Comparison of ENCODE assay signal across 18 cellular contexts in genomic region chr9:78544260-78544659, GRCh38.
DNase-seq lines count a peak whose midpoint lies in the region; ATAC-seq, FAIRE-seq and TF ChIP-seq lines count a peak whose summit lies in the region.
"Had no signal": no experiment of that assay in that cellular context is flagged by ENCODE, and none has a peak within 500 bp of the region (broad histone marks: within the 10 kb centered on the region; RNA-seq: fewer than 3 reads in every experiment).

No MANE protein-coding gene starts in this region.

- H3K27ac Mint-ChIP-seq in neural progenitor cell, result peak overlapping the region; percentile 67
- H3K27ac Mint-ChIP-seq in activated T-cell treated with anti-CD3 and anti-CD28 coated beads, Interleukin-2, amount 50 U/mL, for 72 hours, result no peak overlapping the region
- H3K27ac Mint-ChIP-seq: CD4-positive, alpha-beta T cell; HFFc6 had no signal

- H3K27me3 ChIP-seq in H1 (replicated peaks in 1 of 4; ENCODE audit: control insufficient read depth in 3 of 4, extremely low read depth in 1 of 4, insufficient read depth in 3 of 4, low read length in 3 of 4) (no peaks in the 10 kb centered on the region), neural progenitor cell (no peaks in the 10 kb centered on the region), GM23248 (replicated peaks; ENCODE audit: insufficient read depth) (peaks cover 39% of the 10 kb centered on the region)

- no peaks in the 10 kb centered on the region for H3K79me1 ChIP-seq in H1 (ENCODE audit: low read depth, low read length)

- CTCF ChIA-PET in H1 (lab: Charles Lee; ENCODE audit: partially characterized antibody), result interaction anchor here (0.6 to 0.9 kb wide), 3 partner anchors 9 to 424 kb away, joined by 3 read pairs; no protein-coding TSS in a partner anchor

- no peaks in the 10 kb centered on the region for H3K79me2 ChIP-seq in H1 (ENCODE audit: control insufficient read depth in 1 of 2, insufficient read depth in 2 of 2, low read length in 2 of 2)
- no peaks in the 10 kb centered on the region for H3K79me2 ChIP-seq in neural progenitor cell (ENCODE audit: low read depth)
- no peaks in the 10 kb centered on the region for H3K79me2 ChIP-seq in GM23248 (ENCODE audit: insufficient read depth)

- H4K91ac ChIP-seq in H1 (replicated peaks; ENCODE audit: insufficient read length, low read length), result no peak overlapping the region

- no peak overlapping the region for H2BK15ac ChIP-seq in H1 (ENCODE audit: low read length)

- no peak overlapping the region for H4K8ac ChIP-seq in H1 (ENCODE audit: extremely low read depth, insufficient read depth, low read length)

- FAIRE-seq in G401.6 (lab: Jason Lieb, UNC), result peak; percentile 61
- FAIRE-seq in H1 (lab: Jason Lieb, UNC), result peak; percentile 36
- no peak for FAIRE-seq in GM19239 (lab: Jason Lieb, UNC)
- FAIRE-seq: D721Med, HTR-8/SVneo had no signal

- no peak overlapping the region for H2BK12ac ChIP-seq in H1 (ENCODE audit: low read depth, low read length)

- H3K36me3 ChIP-seq in H1 (ENCODE audit: control insufficient read depth in 2 of 4, insufficient read depth in 4 of 4, low read length in 3 of 4) (no peaks in the 10 kb centered on the region), neural progenitor cell (no peaks in the 10 kb centered on the region), GM23248 (ENCODE audit: low read depth) (no peaks in the 10 kb centered on the region)

- peaks cover 51% of the 10 kb centered on the region for H3K4me1 Mint-ChIP-seq in neural progenitor cell
- H3K4me1 Mint-ChIP-seq in activated T-cell treated with anti-CD3 and anti-CD28 coated beads, Interleukin-2, amount 50 U/mL, for 72 hours (ENCODE audit: low read depth), result no peaks in the 10 kb centered on the region

- no peaks in the 10 kb centered on the region for H3K9me2 ChIP-seq in GM23248 (ENCODE audit: insufficient read depth)

- no peak overlapping the region for H3K4ac ChIP-seq in H1 (replicated peaks; ENCODE audit: insufficient read length, low read depth, low read length)

- WGBS in H1 (ENCODE audit: extremely low coverage in 1 of 2, insufficient coverage in 1 of 2, insufficient read length in 1 of 2, insufficient replicate concordance in 2 of 2, low coverage in 1 of 2, low lambda C conversion rate in 2 of 2, missing lambda C conversion rate in 1 of 2), 2 experiments, result 84% methylated on average over 5 of the region's 5 CpGs; no CpG with 5 or more reads in 1 of the 2 experiments
- WGBS in GM23248 (ENCODE audit: low coverage in 1 of 2, low lambda C conversion rate in 2 of 2, missing lambda C conversion rate in 2 of 2), 2 experiments, result 46 to 60% methylated on average over 5 of the region's 5 CpGs

- H2BK120ac ChIP-seq in H1 (replicated peaks; ENCODE audit: low read depth, low read length), result peak overlapping the region; percentile 20

- H3K36me3 Mint-ChIP-seq in neural progenitor cell, result peaks cover 2% of the 10 kb centered on the region
- no peaks in the 10 kb centered on the region for H3K36me3 Mint-ChIP-seq in activated T-cell treated with anti-CD3 and anti-CD28 coated beads, Interleukin-2, amount 50 U/mL, for 72 hours (ENCODE audit: insufficient read depth in 2 of 2)

- TF ChIP-seq POLR2A in H1 (IDR thresholded peaks at IDR 0.05; ENCODE audit: control extremely low read depth in 1 of 2, low read depth in 2 of 2, low read length in 2 of 2), result no peak

- peaks cover 8% of the 10 kb centered on the region for H3K9me3 Mint-ChIP-seq in neural progenitor cell
- no peaks in the 10 kb centered on the region for H3K9me3 Mint-ChIP-seq in activated T-cell treated with anti-CD3 and anti-CD28 coated beads, Interleukin-2, amount 50 U/mL, for 72 hours
- H3K9me3 Mint-ChIP-seq: HFFc6 had no signal

- H3K9ac ChIP-seq in H1 (replicated peaks in 1 of 4; ENCODE audit: extremely low read depth in 1 of 4, low read depth in 3 of 4, low read length in 3 of 4) (no peak overlapping the region), neural progenitor cell (no peak overlapping the region), GM23248 (no peak overlapping the region)

- H3K27ac ChIP-seq in H1 (ENCODE audit: low read depth, low read length) (no peak overlapping the region), neural progenitor cell (peak overlapping the region; percentile 88), GM23248 (no peak overlapping the region)
- H3K27ac ChIP-seq: C4-2B had no signal

- no peak overlapping the region for H2AK5ac ChIP-seq in H1 (ENCODE audit: low read depth, low read length)

- no peak overlapping the region for H2BK5ac ChIP-seq in H1 (ENCODE audit: low read depth, low read length)

- H3K18ac ChIP-seq in H1 (ENCODE audit: extremely low read depth, low read length), result no peak overlapping the region

- no peak for ATAC-seq in activated T-cell treated with anti-CD3 and anti-CD28 coated beads, Interleukin-2, amount 50 U/mL, for 72 hours (replicated peaks in 1 of 2)
- ATAC-seq: HCT116 had no signal

- no peak overlapping the region for H3K4me3 Mint-ChIP-seq in neural progenitor cell
- H3K4me3 Mint-ChIP-seq in activated T-cell treated with anti-CD3 and anti-CD28 coated beads, Interleukin-2, amount 50 U/mL, for 72 hours, result no peak overlapping the region
- H3K4me3 Mint-ChIP-seq: CD4-positive, alpha-beta T cell; HFFc6 had no signal

- no peak overlapping the region for H3K14ac ChIP-seq in H1 (ENCODE audit: insufficient read length)

- in situ Hi-C loops in GM23248 (cut with MboI), result no loop called here

- H3K4me3 ChIP-seq in H1 (ENCODE audit: extremely low read depth in 1 of 4, insufficient read depth in 2 of 4, low read depth in 3 of 4, low read length in 4 of 4) (no peak overlapping the region), fibroblast of villous mesenchyme (ENCODE audit: low read depth, low read length) (no peak overlapping the region), neural progenitor cell (no peak overlapping the region), GM23248 (no peak overlapping the region)

- no peaks in the 10 kb centered on the region; the same call in 1 of the 2 replicates for H3K23me2 ChIP-seq in H1 (ENCODE audit: low read depth, low read length)

- TF ChIP-seq RAD21 in H1 (IDR thresholded peaks at IDR 0.05 in 1 of 2, conservative IDR thresholded peaks at IDR 0.05 in 1 of 2; ENCODE audit: low read depth in 2 of 2, low read length in 2 of 2), result no peak

- no peak overlapping the region for H3K23ac ChIP-seq in H1 (ENCODE audit: insufficient read length)

- no peak overlapping the region for H4K5ac ChIP-seq in H1 (ENCODE audit: insufficient read length, low read depth, low read length)

- 0 out of 4 replicates have a peak, but pooled peaks cover 0 to 4% of the 10 kb centered on the region in 2 experiments for H3K9me3 ChIP-seq in H1 (ENCODE audit: insufficient read depth in 2 of 2, low read depth in 1 of 2, low read length in 1 of 2)
- H3K9me3 ChIP-seq in neural progenitor cell (ENCODE audit: low read depth), result no peaks in the 10 kb centered on the region
- H3K9me3 ChIP-seq in GM23248 (ENCODE audit: low read depth), result no peaks in the 10 kb centered on the region
- H3K9me3 ChIP-seq: Caco-2 had no signal

- H2BK20ac ChIP-seq in H1 (ENCODE audit: low read length), result no peak overlapping the region

- H3K56ac ChIP-seq in H1 (replicated peaks; ENCODE audit: insufficient read length, low read depth, low read length), result no peak overlapping the region

- TF ChIP-seq CTCF in H1 (IDR thresholded peaks at IDR 0.05; ENCODE audit: control extremely low read depth in 1 of 3, insufficient read depth in 1 of 3, low read depth in 1 of 3, low read length in 3 of 3) (no peak), fibroblast of villous mesenchyme (IDR thresholded peaks at IDR 0.05; ENCODE audit: insufficient read depth, low read depth, low read length) (no peak), neural progenitor cell (IDR thresholded peaks at IDR 0.05) (no peak)

- H3F3A ChIP-seq in neural progenitor cell (ENCODE audit: low read depth) (peaks cover 35% of the 10 kb centered on the region), GM23248 (ENCODE audit: insufficient read depth) (peaks cover 12% of the 10 kb centered on the region)

- peaks cover 7% of the 10 kb centered on the region for H3K27me3 Mint-ChIP-seq in neural progenitor cell (ENCODE audit: insufficient read depth, low read depth)
- H3K27me3 Mint-ChIP-seq in activated T-cell treated with anti-CD3 and anti-CD28 coated beads, Interleukin-2, amount 50 U/mL, for 72 hours (ENCODE audit: low read depth), result no peaks in the 10 kb centered on the region

- DNase-seq in H1 (ENCODE audit: low read depth in 1 of 2, low spot score in 2 of 2) (no peak), fibroblast of villous mesenchyme (ENCODE audit: low read depth) (peak; percentile 6), neural progenitor cell (ENCODE audit: low spot score) (no peak), GM23248 (no peak), GM19239 (ENCODE audit: insufficient read length, low spot score) (no peak)
- DNase-seq in activated T-cell treated with anti-CD3 and anti-CD28 coated beads, Interleukin-2, amount 50 U/mL, for 72 hours, result no peak
- DNase-seq: ACHN; AML-193; Caco-2; CD4-positive, alpha-beta T cell; GF-D8; HFFc6; KG1 had no signal

- H3K4me2 ChIP-seq in H1 (ENCODE audit: insufficient read depth in 1 of 2, low read depth in 2 of 2, low read length in 2 of 2), result peak overlapping the region; percentile 18 to 46; a peak in 1 of 4 replicates
- H3K4me2 ChIP-seq in neural progenitor cell, result peak overlapping the region; percentile 42
- H3K4me2 ChIP-seq in GM23248 (ENCODE audit: unreplicated experiment), result no peak overlapping the region

- no peak for TF ChIP-seq EP300 in H1 (IDR thresholded peaks at IDR 0.05; ENCODE audit: borderline replicate concordance in 1 of 2, low read depth in 2 of 2, low read length in 2 of 2)

- POLR2A ChIA-PET in H1 (lab: Charles Lee; ENCODE audit: partially characterized antibody), result no interaction called here

- H4K20me1 ChIP-seq in H1 (replicated peaks in 1 of 2; ENCODE audit: control insufficient read depth in 1 of 2, insufficient read depth in 2 of 2, low read length in 2 of 2) (no peaks in the 10 kb centered on the region), neural progenitor cell (ENCODE audit: low read depth) (no peaks in the 10 kb centered on the region), GM23248 (ENCODE audit: insufficient read depth) (no peaks in the 10 kb centered on the region)

- H2AFZ ChIP-seq in H1 (ENCODE audit: low read length) (no peak overlapping the region; the same call in 1 of the 2 replicates), neural progenitor cell (replicated peaks) (peak overlapping the region; percentile 93), GM23248 (no peak overlapping the region)

- H3K4me1 ChIP-seq in H1 (replicated peaks in 1 of 4; ENCODE audit: control insufficient read depth in 3 of 4, insufficient read depth in 4 of 4, low read length in 3 of 4), result peaks cover 5 to 18% (median 10%) of the 10 kb centered on the region in 4 experiments
- H3K4me1 ChIP-seq in neural progenitor cell, result peaks cover 39% of the 10 kb centered on the region
- peaks cover 10% of the 10 kb centered on the region for H3K4me1 ChIP-seq in GM23248 (ENCODE audit: insufficient read depth)
- H3K4me1 ChIP-seq: Caco-2 had no signal

TF ChIP-seq in H1, 55 proteins besides CTCF, POLR2A, EP300 and RAD21 (continues in another document):
- TF ChIP-seq BRCA1 (IDR thresholded peaks at IDR 0.05; ENCODE audit: low read depth, low read length) (no peak), KDM5A (IDR thresholded peaks at IDR 0.05; ENCODE audit: low read length) (no peak)
